Comparison of ENCODE assay signal across 24 cellular contexts in genomic region chr1:243756529-243756928, GRCh38.
"Had no signal": no experiment of that assay in that cellular context is flagged by ENCODE, and none has a peak within 500 bp of the region (broad histone marks: within the 10 kb centered on the region; RNA-seq: fewer than 3 reads in every experiment).

No MANE protein-coding gene starts in this region.

- ATAC-seq: esophagus mucosa; gastrocnemius medialis; naive thymus-derived CD8-positive, alpha-beta T cell had no signal

- H3K27me3 Mint-ChIP-seq: activated B cell treated with CpG ODN at 0.5 μM for 24 hours; naive thymus-derived CD8-positive, alpha-beta T cell; type B pancreatic cell had no signal

- H3K27ac Mint-ChIP-seq: activated B cell treated with CpG ODN at 0.5 μM for 24 hours, mesothelial cell of epicardium, type B pancreatic cell had no signal

- H3K36me3 Mint-ChIP-seq: mesothelial cell of epicardium; naive thymus-derived CD8-positive, alpha-beta T cell; type B pancreatic cell had no signal

- H3K9me3 Mint-ChIP-seq: activated B cell treated with CpG ODN at 0.5 μM for 24 hours; mesothelial cell of epicardium; naive thymus-derived CD8-positive, alpha-beta T cell; type B pancreatic cell had no signal

- H3K4me1 ChIP-seq: breast epithelium, testis had no signal

- DNase-seq: activated B cell treated with CpG ODN at 0.5 μM for 24 hours; activated CD4-positive, alpha-beta T cell treated with anti-CD3 and anti-CD28 coated beads for 4 hours; activated CD4-positive, alpha-beta T cell treated with anti-CD3 and anti-CD28 coated beads, Interleukin-2, amount 50 U/mL, for 48 hours; activated gamma-delta T cell; activated naive CD4-positive, alpha-beta T cell treated with anti-CD3 and anti-CD28 coated beads, Interleukin-2, amount 50 U/mL, for 16 hours; amniotic stem cell; cortex of kidney; effector CD4-positive, alpha-beta T cell; gastrocnemius medialis; hippocampal formation; kidney glomerular epithelial cell; left ventricle myocardium inferior; naive thymus-derived CD8-positive, alpha-beta T cell; stimulated activated CD4-positive, alpha-beta T cell treated with anti-CD3 and anti-CD28 coated beads, Interleukin-2, amount 100 ng/mL, for 48 hours; stimulated activated CD8-positive, alpha-beta memory T cell treated with anti-CD3 and anti-CD28 coated beads, Interleukin-4, amount 100 ng/mL, for 48 hours; stimulated activated naive CD4-positive, alpha-beta T cell; T-helper 1 cell; T-helper 9 cell; testis had no signal

- H3K4me3 Mint-ChIP-seq: activated B cell treated with CpG ODN at 0.5 μM for 24 hours; mesothelial cell of epicardium; naive thymus-derived CD8-positive, alpha-beta T cell; type B pancreatic cell had no signal

- H3K36me3 ChIP-seq: breast epithelium, gastrocnemius medialis, left ventricle myocardium inferior, vagina had no signal

- H3K27ac ChIP-seq: breast epithelium, gastrocnemius medialis, left ventricle myocardium inferior, testis, vagina had no signal

- H3K27me3 ChIP-seq: breast epithelium, gastrocnemius medialis, testis, vagina had no signal

- H3K4me3 ChIP-seq: breast epithelium, gastrocnemius medialis, left ventricle myocardium inferior, testis, vagina had no signal

- H3K9me3 ChIP-seq: breast epithelium, gastrocnemius medialis, left ventricle myocardium inferior, testis, vagina had no signal
